Comparison of ENCODE assay signal across 20 cellular contexts in the genomic region with DNA sequence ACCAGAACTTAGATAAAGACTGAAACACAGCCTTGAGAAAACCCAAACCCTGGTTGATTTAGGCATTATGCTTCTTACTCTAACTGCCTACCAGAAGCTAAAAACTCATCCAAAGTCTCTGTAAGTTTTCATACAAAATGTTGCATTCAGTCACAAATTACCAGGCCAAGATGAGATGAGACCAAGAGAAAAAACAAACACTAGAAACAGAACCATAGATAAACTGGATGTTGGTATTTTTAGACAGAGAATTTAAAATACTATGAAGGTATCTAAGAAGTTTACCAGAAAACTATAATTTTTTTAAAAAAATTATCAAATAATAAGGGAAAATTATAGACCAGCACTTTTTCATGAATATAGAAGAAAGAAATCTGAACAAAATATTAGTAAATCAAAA.
DNase-seq lines count a peak whose midpoint lies in the region; ATAC-seq, FAIRE-seq and TF ChIP-seq lines count a peak whose summit lies in the region.
"Had no signal": no experiment of that assay in that cellular context is flagged by ENCODE, and none has a peak within 500 bp of the region (broad histone marks: within the 10 kb centered on the region; RNA-seq: fewer than 3 reads in every experiment).

No MANE protein-coding gene starts in this region.

- no peak for TF ChIP-seq CTCF in ascending aorta (IDR thresholded peaks at IDR 0.05)

- H3K9me3 Mint-ChIP-seq in activated T-cell treated with anti-CD3 and anti-CD28 coated beads, Interleukin-2, amount 50 U/mL, for 4 hours = peaks cover 9% of the 10 kb centered on the region

- H3K4me1 Mint-ChIP-seq in activated T-cell treated with anti-CD3 and anti-CD28 coated beads, Interleukin-2, amount 50 U/mL, for 4 hours (ENCODE audit: low read depth) = peaks cover 32% of the 10 kb centered on the region

- H3K4me3 Mint-ChIP-seq in activated T-cell treated with anti-CD3 and anti-CD28 coated beads, Interleukin-2, amount 50 U/mL, for 4 hours = no peak overlapping the region
- H3K4me3 Mint-ChIP-seq: CD8-positive, alpha-beta memory T cell had no signal

- peak; percentile 11 for FAIRE-seq in G401.6 (lab: Jason Lieb, UNC)
- FAIRE-seq: GM12892, GM18507 had no signal

- no peak overlapping the region for H3K9ac ChIP-seq in subcutaneous abdominal adipose tissue (ENCODE audit: low read length in 5 of 5)

- intact Hi-C loops in ascending aorta (cut with DNase I) = no loop called here

- H3K4me1 ChIP-seq in ascending aorta = peaks cover 16 to 41% of the 10 kb centered on the region in 2 donors
- peaks cover 18 to 42% (median 35%) of the 10 kb centered on the region in 5 donors for H3K4me1 ChIP-seq in subcutaneous abdominal adipose tissue (ENCODE audit: control insufficient read depth in 5 of 5, insufficient read depth in 5 of 5, low read length in 5 of 5)

- no peaks in the 10 kb centered on the region for H3K9me3 ChIP-seq in ascending aorta
- H3K9me3 ChIP-seq in subcutaneous abdominal adipose tissue (ENCODE audit: control insufficient read depth in 5 of 5, low read length in 5 of 5) = peaks cover 0 to 3% (median 0%) of the 10 kb centered on the region in 5 donors

- H3K4me3 ChIP-seq in ascending aorta (no peak overlapping the region), subcutaneous abdominal adipose tissue (ENCODE audit: low read depth in 1 of 5, low read length in 5 of 5) (no peak overlapping the region)

- H3K36me3 Mint-ChIP-seq in activated T-cell treated with anti-CD3 and anti-CD28 coated beads, Interleukin-2, amount 50 U/mL, for 4 hours (ENCODE audit: insufficient read depth) = peaks cover 38% of the 10 kb centered on the region

- no peaks in the 10 kb centered on the region for H3K27me3 Mint-ChIP-seq in activated T-cell treated with anti-CD3 and anti-CD28 coated beads, Interleukin-2, amount 50 U/mL, for 4 hours (ENCODE audit: low read depth)
- H3K27me3 Mint-ChIP-seq: CD8-positive, alpha-beta memory T cell had no signal

- H3K36me3 ChIP-seq in ascending aorta (peaks cover 2 to 4% of the 10 kb centered on the region in 2 donors), subcutaneous abdominal adipose tissue (ENCODE audit: control insufficient read depth in 5 of 5, insufficient read depth in 5 of 5, low read length in 5 of 5) (peaks cover 0 to 12% (median 3%) of the 10 kb centered on the region in 5 donors)

- ATAC-seq in GM18907 (IDR thresholded peaks at IDR 0.05; ENCODE audit: unreplicated experiment) = no peak
- no peak for ATAC-seq in activated T-cell treated with anti-CD3 and anti-CD28 coated beads, Interleukin-2, amount 50 U/mL, for 4 hours

- H3K27me3 ChIP-seq in ascending aorta (no peaks in the 10 kb centered on the region), layer of hippocampus (ENCODE audit: control insufficient read depth, insufficient read depth, low read length) (no peaks in the 10 kb centered on the region), subcutaneous abdominal adipose tissue (ENCODE audit: control insufficient read depth in 5 of 5, insufficient read depth in 4 of 5, low read length in 5 of 5) (no peaks in the 10 kb centered on the region)

- peak overlapping the region; percentile 58 to 64 for H3K27ac ChIP-seq in ascending aorta
- peak overlapping the region; percentile 40 for H3K27ac ChIP-seq in layer of hippocampus (ENCODE audit: low read depth, low read length)
- H3K27ac ChIP-seq in subcutaneous abdominal adipose tissue (ENCODE audit: low read depth, low read length) = peak overlapping the region; percentile 97

- DNase-seq in ascending aorta (ENCODE audit: low spot score in 2 of 2) (no peak), NCI-H748 treated with DMSO at 0.1 percent for 48 hours (lab: John Stamatoyannopoulos, UW) (no peak), anterior cingulate cortex (lab: John Stamatoyannopoulos, UW) (no peak)
- DNase-seq in activated T-cell treated with anti-CD3 and anti-CD28 coated beads, Interleukin-2, amount 50 U/mL, for 4 hours = no peak
- DNase-seq: ACHN; CD8-positive, alpha-beta memory T cell; GOT3; KBM-7; NCI-H1105 treated with DMSO at 0.1 percent for 48 hours; NCI-H1694; NCI-H2081 treated with DMSO at 0.1 percent for 48 hours; NCI-H446 treated with DMSO at 0.1 percent for 48 hours; NCI-H774; SHP77 treated with DMSO at 0.1 percent for 48 hours had no signal

Comparison
In these comparisons a context has a peak if more than half of its experiments do, and no peak if none do; other contexts are left out.
1. H3K27ac ChIP-seq: peak in every context shown above with its lines; median percentile 97 in subcutaneous abdominal adipose tissue; 61 in ascending aorta; 40 in layer of hippocampus.